20 cellular contexts compared by ENCODE assay signal in genomic region chr7:10034843-10035556, GRCh38.
DNase-seq lines count a peak whose midpoint lies in the region; ATAC-seq, FAIRE-seq and TF ChIP-seq lines count a peak whose summit lies in the region.
"Had no signal": no experiment of that assay in that cellular context is flagged by ENCODE, and none has a peak within 500 bp of the region (broad histone marks: within the 10 kb centered on the region; RNA-seq: fewer than 3 reads in every experiment).

No MANE protein-coding gene starts in this region.

- H3K4me1 Mint-ChIP-seq in activated CD8-positive, alpha-beta memory T cell treated with anti-CD3 and anti-CD28 coated beads, Interleukin-2, amount 10 ng/mL, durations not matched to agents 7 days and 5 days, result peaks cover 8% of the 10 kb centered on the region
- H3K4me1 Mint-ChIP-seq in stimulated activated naive B cell treated with anti-CD40 and anti-IgM and Interleukin-4, amounts not matched to agents 10 μg/mL and 1 μg/mL and 100 μg/mL, for 72 hours, result no peaks in the 10 kb centered on the region
- H3K4me1 Mint-ChIP-seq: B cell had no signal

- CTCF ChIA-PET in activated CD8-positive, alpha-beta memory T cell treated with anti-CD3 and anti-CD28 coated beads, Interleukin-2, amount 10 ng/mL, durations not matched to agents 7 days and 5 days (lab: Charles Lee), result interaction anchor here (0.6 kb wide), 1 partner anchor 881 kb away, joined by 3 read pairs; no protein-coding TSS in a partner anchor
- CTCF ChIA-PET in H1 (lab: Charles Lee; ENCODE audit: partially characterized antibody), result interaction anchor here (0.9 to 1.6 kb wide), 2 partner anchors 23 to 143 kb away, joined by 3 to 4 read pairs; no protein-coding TSS in a partner anchor

- H2AK5ac ChIP-seq in H1 (ENCODE audit: low read depth, low read length), result no peak overlapping the region

- H2BK12ac ChIP-seq in H1 (ENCODE audit: low read depth, low read length), result no peak overlapping the region

- H4K20me1 ChIP-seq in H1 (replicated peaks in 1 of 2; ENCODE audit: control insufficient read depth in 1 of 2, insufficient read depth in 2 of 2, low read length in 2 of 2), result no peaks in the 10 kb centered on the region

- no peak overlapping the region for H3K23ac ChIP-seq in H1 (ENCODE audit: insufficient read length)

- no peaks in the 10 kb centered on the region for H3K23me2 ChIP-seq in H1 (ENCODE audit: low read depth, low read length)

- H3K27me3 ChIP-seq in H1 (replicated peaks in 1 of 4; ENCODE audit: control insufficient read depth in 3 of 4, extremely low read depth in 1 of 4, insufficient read depth in 3 of 4, low read length in 3 of 4), result no peaks in the 10 kb centered on the region

- H3K4ac ChIP-seq in H1 (replicated peaks; ENCODE audit: insufficient read length, low read depth, low read length), result no peak overlapping the region

- no peak overlapping the region for H4K5ac ChIP-seq in H1 (ENCODE audit: insufficient read length, low read depth, low read length)

- no peaks in the 10 kb centered on the region for H3K36me3 Mint-ChIP-seq in activated CD8-positive, alpha-beta memory T cell treated with anti-CD3 and anti-CD28 coated beads, Interleukin-2, amount 10 ng/mL, durations not matched to agents 7 days and 5 days
- no peaks in the 10 kb centered on the region for H3K36me3 Mint-ChIP-seq in stimulated activated naive B cell treated with anti-CD40 and anti-IgM and Interleukin-4, amounts not matched to agents 10 μg/mL and 1 μg/mL and 100 μg/mL, for 72 hours

- H3K79me2 ChIP-seq in H1 (ENCODE audit: control insufficient read depth in 1 of 2, insufficient read depth in 2 of 2, low read length in 2 of 2), result no peaks in the 10 kb centered on the region

- no peaks in the 10 kb centered on the region for H3K9me3 ChIP-seq in H1 (ENCODE audit: insufficient read depth in 2 of 2, low read depth in 1 of 2, low read length in 1 of 2)

- no peak for TF ChIP-seq RAD21 in H1 (IDR thresholded peaks at IDR 0.05 in 1 of 2, conservative IDR thresholded peaks at IDR 0.05 in 1 of 2; ENCODE audit: low read depth in 2 of 2, low read length in 2 of 2)

- ATAC-seq in activated CD8-positive, alpha-beta memory T cell treated with anti-CD3 and anti-CD28 coated beads, Interleukin-2, amount 10 ng/mL, durations not matched to agents 7 days and 5 days, result peak; percentile 33
- ATAC-seq in stimulated activated naive B cell treated with anti-CD40 and anti-IgM and Interleukin-4, amounts not matched to agents 10 μg/mL and 1 μg/mL and 100 μg/mL, for 72 hours (replicated peaks), result peak; percentile 77 to 83
- ATAC-seq in left colon, result no peak
- ATAC-seq: HepG2 had no signal

- no peaks in the 10 kb centered on the region for H3K79me1 ChIP-seq in H1 (ENCODE audit: low read depth, low read length)

- H3K4me2 ChIP-seq in H1 (ENCODE audit: insufficient read depth in 1 of 2, low read depth in 2 of 2, low read length in 2 of 2), result no peak overlapping the region

- TF ChIP-seq EP300 in H1 (IDR thresholded peaks at IDR 0.05; ENCODE audit: borderline replicate concordance in 1 of 2, low read depth in 2 of 2, low read length in 2 of 2), result no peak

- H2BK5ac ChIP-seq in H1 (ENCODE audit: low read depth, low read length), result no peak overlapping the region

- H2BK15ac ChIP-seq in H1 (ENCODE audit: low read length), result no peak overlapping the region

- no peak overlapping the region for H2BK20ac ChIP-seq in H1 (ENCODE audit: low read length)

- H2AFZ ChIP-seq in H1 (ENCODE audit: low read length), result peak overlapping the region; percentile 78

- H3K9ac ChIP-seq in H1 (replicated peaks in 1 of 4; ENCODE audit: extremely low read depth in 1 of 4, low read depth in 3 of 4, low read length in 3 of 4), result no peak overlapping the region

- H4K8ac ChIP-seq in H1 (ENCODE audit: extremely low read depth, insufficient read depth, low read length), result no peak overlapping the region

- H3K56ac ChIP-seq in H1 (replicated peaks; ENCODE audit: insufficient read length, low read depth, low read length), result no peak overlapping the region

- in situ Hi-C loops in SK-MEL-5 (cut with HindIII; ENCODE audit: low pct_unique_long_range_greater_than_20kb, low sequenced_read_pairs), result no loop called here

- H3K27ac Mint-ChIP-seq in activated CD8-positive, alpha-beta memory T cell treated with anti-CD3 and anti-CD28 coated beads, Interleukin-2, amount 10 ng/mL, durations not matched to agents 7 days and 5 days, result peak overlapping the region; percentile 12
- H3K27ac Mint-ChIP-seq in stimulated activated naive B cell treated with anti-CD40 and anti-IgM and Interleukin-4, amounts not matched to agents 10 μg/mL and 1 μg/mL and 100 μg/mL, for 72 hours, result no peak overlapping the region
- H3K27ac Mint-ChIP-seq: B cell; CD4-positive, alpha-beta T cell had no signal

- no peak overlapping the region for H2BK120ac ChIP-seq in H1 (replicated peaks; ENCODE audit: low read depth, low read length)

- H3K4me3 Mint-ChIP-seq in activated CD8-positive, alpha-beta memory T cell treated with anti-CD3 and anti-CD28 coated beads, Interleukin-2, amount 10 ng/mL, durations not matched to agents 7 days and 5 days, result no peak overlapping the region
- H3K4me3 Mint-ChIP-seq in stimulated activated naive B cell treated with anti-CD40 and anti-IgM and Interleukin-4, amounts not matched to agents 10 μg/mL and 1 μg/mL and 100 μg/mL, for 72 hours, result no peak overlapping the region
- H3K4me3 Mint-ChIP-seq: B cell; CD4-positive, alpha-beta T cell had no signal

- H3K18ac ChIP-seq in H1 (ENCODE audit: extremely low read depth, low read length), result no peak overlapping the region

- no peak for DNase-seq in activated CD8-positive, alpha-beta memory T cell treated with anti-CD3 and anti-CD28 coated beads, Interleukin-2, amount 10 ng/mL, durations not matched to agents 7 days and 5 days
- no peak for DNase-seq in activated CD8-positive, alpha-beta memory T cell treated with anti-CD3 and anti-CD28 coated beads for 24 hours
- peak; percentile 28 for DNase-seq in SK-MEL-5 (ENCODE audit: low read depth, low spot score)
- DNase-seq in H1 (ENCODE audit: low read depth in 1 of 2, low spot score in 2 of 2), result no peak
- peak; percentile 2 for DNase-seq in stimulated activated naive B cell treated with anti-CD40 and anti-IgM and Interleukin-4, amounts not matched to agents 10 μg/mL and 1 μg/mL and 100 μg/mL, for 72 hours
- DNase-seq in effector CD4-positive, alpha-beta T cell, result no peak
- DNase-seq in left colon, result no peak
- no peak for DNase-seq in inferior parietal cortex (ENCODE audit: extremely low spot score)
- DNase-seq: ACHN; C1 segment of cervical spinal cord; Calu3; CD4-positive, alpha-beta T cell; DMS 273 treated with DMSO at 0.1 percent for 48 hours; DND-41; GDM1; H7 had no signal

- H3K4me1 ChIP-seq in H1 (replicated peaks in 1 of 4; ENCODE audit: control insufficient read depth in 3 of 4, insufficient read depth in 4 of 4, low read length in 3 of 4), result peaks cover 0 to 7% (median 0%) of the 10 kb centered on the region in 4 experiments; a peak in 2 of 7 replicates

- no peaks in the 10 kb centered on the region for H3K27me3 Mint-ChIP-seq in activated CD8-positive, alpha-beta memory T cell treated with anti-CD3 and anti-CD28 coated beads, Interleukin-2, amount 10 ng/mL, durations not matched to agents 7 days and 5 days
- H3K27me3 Mint-ChIP-seq in stimulated activated naive B cell treated with anti-CD40 and anti-IgM and Interleukin-4, amounts not matched to agents 10 μg/mL and 1 μg/mL and 100 μg/mL, for 72 hours, result no peaks in the 10 kb centered on the region
- H3K27me3 Mint-ChIP-seq: B cell; CD4-positive, alpha-beta T cell had no signal

- 83% methylated on average over 5 of the region's 5 CpGs; no CpG with 5 or more reads in 1 of the 2 experiments for WGBS in H1 (ENCODE audit: extremely low coverage in 1 of 2, insufficient coverage in 1 of 2, insufficient read length in 1 of 2, insufficient replicate concordance in 2 of 2, low coverage in 1 of 2, low lambda C conversion rate in 2 of 2, missing lambda C conversion rate in 1 of 2), 2 experiments

- TF ChIP-seq POLR2A in H1 (IDR thresholded peaks at IDR 0.05; ENCODE audit: control extremely low read depth in 1 of 2, low read depth in 2 of 2, low read length in 2 of 2), result no peak

- H3K14ac ChIP-seq in H1 (ENCODE audit: insufficient read length), result no peak overlapping the region

- FAIRE-seq in H1 (lab: Jason Lieb, UNC), result no peak
- FAIRE-seq: GM12892, HepG2, HTR-8/SVneo had no signal

- TF ChIP-seq CTCF in H1 (IDR thresholded peaks at IDR 0.05; ENCODE audit: control extremely low read depth in 1 of 3, insufficient read depth in 1 of 3, low read depth in 1 of 3, low read length in 3 of 3), result no peak

- no peaks in the 10 kb centered on the region for H3K36me3 ChIP-seq in H1 (ENCODE audit: control insufficient read depth in 2 of 4, insufficient read depth in 4 of 4, low read length in 3 of 4)

- H3K27ac ChIP-seq in H1 (ENCODE audit: low read depth, low read length), result no peak overlapping the region

- H4K91ac ChIP-seq in H1 (replicated peaks; ENCODE audit: insufficient read length, low read length), result no peak overlapping the region

- H3K4me3 ChIP-seq in H1 (ENCODE audit: extremely low read depth in 1 of 4, insufficient read depth in 2 of 4, low read depth in 3 of 4, low read length in 4 of 4), result no peak overlapping the region

- no peaks in the 10 kb centered on the region for H3K9me3 Mint-ChIP-seq in activated CD8-positive, alpha-beta memory T cell treated with anti-CD3 and anti-CD28 coated beads, Interleukin-2, amount 10 ng/mL, durations not matched to agents 7 days and 5 days (ENCODE audit: low read depth)
- peaks cover 1 to 3% of the 10 kb centered on the region in 2 donors for H3K9me3 Mint-ChIP-seq in stimulated activated naive B cell treated with anti-CD40 and anti-IgM and Interleukin-4, amounts not matched to agents 10 μg/mL and 1 μg/mL and 100 μg/mL, for 72 hours

- POLR2A ChIA-PET in H1 (lab: Charles Lee; ENCODE audit: partially characterized antibody), result no interaction called here

- intact Hi-C loops in left colon (cut with DNase I, micrococcal nuclease), result no loop called here

TF ChIP-seq in H1, 55 proteins besides CTCF, POLR2A, EP300 and RAD21 (continues in another document):
- TF ChIP-seq, protein P1, sequence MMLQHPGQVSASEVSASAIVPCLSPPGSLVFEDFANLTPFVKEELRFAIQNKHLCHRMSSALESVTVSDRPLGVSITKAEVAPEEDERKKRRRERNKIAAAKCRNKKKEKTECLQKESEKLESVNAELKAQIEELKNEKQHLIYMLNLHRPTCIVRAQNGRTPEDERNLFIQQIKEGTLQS (IDR thresholded peaks at IDR 0.05; ENCODE audit: insufficient read depth, low read depth, low read length), result no peak
- TF ChIP-seq RFX5 (IDR thresholded peaks at IDR 0.05; ENCODE audit: borderline replicate concordance, low read depth, low read length) (no peak), SP2 (IDR thresholded peaks at IDR 0.05; ENCODE audit: low read length) (no peak), CREB1 (IDR thresholded peaks at IDR 0.05) (no peak), GABPA (IDR thresholded peaks at IDR 0.05; ENCODE audit: borderline replicate concordance, insufficient read depth, low read length) (no peak), E2F6 (IDR thresholded peaks at IDR 0.05) (no peak)

Comparison
In these comparisons a context has a peak if more than half of its experiments do, and no peak if none do; other contexts are left out.
1. DNase-seq: peak in SK-MEL-5 (single experiment) and stimulated activated naive B cell treated with anti-CD40 and anti-IgM and Interleukin-4, amounts not matched to agents 10 μg/mL and 1 μg/mL and 100 μg/mL, for 72 hours (single experiment); none in activated CD8-positive, alpha-beta memory T cell treated with anti-CD3 and anti-CD28 coated beads, Interleukin-2, amount 10 ng/mL, durations not matched to agents 7 days and 5 days (single experiment), activated CD8-positive, alpha-beta memory T cell treated with anti-CD3 and anti-CD28 coated beads for 24 hours (single experiment), H1 (0 of 2), effector CD4-positive, alpha-beta T cell (single experiment), left colon (0 of 2) and inferior parietal cortex (single experiment).